Comparison of ENCODE assay signal across 31 cellular contexts in the genomic region with DNA sequence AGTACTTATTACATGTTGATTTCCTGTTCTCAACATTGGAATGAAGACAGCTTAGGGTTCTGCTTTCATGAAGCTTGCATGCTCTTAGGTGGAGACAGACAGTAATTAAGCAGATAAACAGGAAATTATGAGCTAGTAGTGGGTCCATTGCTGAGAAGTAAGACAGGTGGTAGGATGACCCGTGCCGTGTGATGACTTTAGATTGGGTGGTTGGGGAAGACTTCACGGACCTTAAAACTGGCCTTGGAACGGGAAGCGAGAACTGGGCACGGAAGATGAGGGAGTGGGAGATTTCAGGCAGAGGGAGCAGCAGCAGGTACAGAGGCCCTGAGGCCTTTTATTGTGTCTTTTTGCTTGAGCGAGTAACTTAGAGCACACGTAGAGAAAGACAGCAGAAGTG. TPM values are rescaled to one million over a fixed set of nuclear protein-coding genes. Genes with fewer than 3 reads are reported as not detected.
DNase-seq lines count a peak whose midpoint lies in the region; ATAC-seq, FAIRE-seq and TF ChIP-seq lines count a peak whose summit lies in the region.
"Had no signal": no experiment of that assay in that cellular context is flagged by ENCODE, and none has a peak within 500 bp of the region (broad histone marks: within the 10 kb centered on the region; RNA-seq: fewer than 3 reads in every experiment).

No MANE protein-coding gene starts in this region.

- no peak overlapping the region for H3K4me3 Mint-ChIP-seq in MCF 10A (ENCODE audit: unreplicated experiment)
- no peak overlapping the region for H3K4me3 Mint-ChIP-seq in type B pancreatic cell
- H3K4me3 Mint-ChIP-seq: activated T-cell treated with anti-CD3 and anti-CD28 coated beads, Interleukin-2, amount 50 U/mL, for 24 hours had no signal

- TF ChIP-seq CTCF in MCF 10A (IDR thresholded peaks at IDR 0.05; ENCODE audit: unreplicated experiment) = no peak
- no peak for TF ChIP-seq CTCF in mammary epithelial cell (conservative IDR thresholded peaks at IDR 0.05 in 1 of 2, IDR thresholded peaks at IDR 0.05 in 1 of 2; ENCODE audit: extremely low read depth in 1 of 2, insufficient read depth in 1 of 2, low read depth in 1 of 2, low read length in 2 of 2)
- no peak for TF ChIP-seq CTCF in fibroblast of lung (conservative IDR thresholded peaks at IDR 0.05 in 1 of 2, IDR thresholded peaks at IDR 0.05 in 1 of 2; ENCODE audit: low read depth in 1 of 2, low read length in 2 of 2)
- TF ChIP-seq CTCF in sigmoid colon (IDR thresholded peaks at IDR 0.05) = no peak
- no peak for TF ChIP-seq CTCF in type B pancreatic cell (conservative IDR thresholded peaks at IDR 0.05)
- no peak for TF ChIP-seq CTCF in pancreas (IDR thresholded peaks at IDR 0.05)

- H3K36me3 ChIP-seq in mammary epithelial cell (ENCODE audit: insufficient read depth, low read length) (peaks cover 4% of the 10 kb centered on the region), fibroblast of lung (ENCODE audit: control insufficient read depth, insufficient read depth, low read length) (peaks cover 12% of the 10 kb centered on the region), sigmoid colon (peaks cover 0 to 57% (median 21%) of the 10 kb centered on the region in 4 donors), pancreas (no peaks in the 10 kb centered on the region)

- no peak for FAIRE-seq in pancreas (lab: Jason Lieb, UNC)
- FAIRE-seq: endothelial cell of umbilical vein, GM12878 had no signal

- no peak for TF ChIP-seq POLR2A in sigmoid colon (IDR thresholded peaks at IDR 0.05)

- H3K36me3 Mint-ChIP-seq in MCF 10A (ENCODE audit: insufficient read depth, unreplicated experiment) = peaks cover 73% of the 10 kb centered on the region
- H3K36me3 Mint-ChIP-seq in type B pancreatic cell = peaks cover 33% of the 10 kb centered on the region

- dilution Hi-C loops in mammary epithelial cell (cut with HindIII; ENCODE audit: low sequenced_read_pairs) = loop anchor here (5.0 kb wide), 2 partner anchors 70 to 165 kb away; no protein-coding TSS in a partner anchor

- H2AFZ ChIP-seq in mammary epithelial cell (ENCODE audit: low read depth, low read length) (no peak overlapping the region), fibroblast of lung (ENCODE audit: low read length) (no peak overlapping the region)
- H2AFZ ChIP-seq: hepatocyte had no signal

- H3K4me1 ChIP-seq in mammary epithelial cell (ENCODE audit: insufficient read depth, low read length) = peaks cover 27% of the 10 kb centered on the region
- H3K4me1 ChIP-seq in fibroblast of lung (ENCODE audit: control insufficient read depth, extremely low read depth, insufficient read depth, low read length) = peaks cover 35% of the 10 kb centered on the region
- peaks cover 0 to 99% (median 90%) of the 10 kb centered on the region in 4 donors for H3K4me1 ChIP-seq in sigmoid colon
- no peaks in the 10 kb centered on the region for H3K4me1 ChIP-seq in pancreas

- H3K9me3 ChIP-seq in mammary epithelial cell (replicated peaks; ENCODE audit: insufficient read depth, low read length) (no peaks in the 10 kb centered on the region), fibroblast of lung (ENCODE audit: control insufficient read depth, insufficient read depth, low read depth, low read length) (no peaks in the 10 kb centered on the region), sigmoid colon (no peaks in the 10 kb centered on the region), pancreas (no peaks in the 10 kb centered on the region)
- H3K9me3 ChIP-seq: right lobe of liver, tibial nerve had no signal

- H3K9me3 Mint-ChIP-seq in MCF 10A (ENCODE audit: unreplicated experiment) (no peaks in the 10 kb centered on the region), type B pancreatic cell (no peaks in the 10 kb centered on the region)
- H3K9me3 Mint-ChIP-seq: activated T-cell treated with anti-CD3 and anti-CD28 coated beads, Interleukin-2, amount 50 U/mL, for 24 hours had no signal

- CTCF ChIA-PET in MCF 10A (lab: Yijun Ruan, JAX) = interaction anchor here (0.6 to 10.8 kb wide), 7 partner anchors 8 to 157 kb away, joined by 3 to 235 read pairs (median 3); no protein-coding TSS in a partner anchor
- CTCF ChIA-PET in mammary epithelial cell (lab: Charles Lee; ENCODE audit: low non-redundant PET) = no interaction called here

- BruUV-seq in MCF 10A (replicated peaks; lab: Mats Ljungman, UMichigan) = no TSS peak
- BruUV-seq in mammary epithelial cell (replicated peaks; lab: Mats Ljungman, UMichigan) = no TSS peak

- peaks cover 41% of the 10 kb centered on the region for H3K79me2 ChIP-seq in mammary epithelial cell (ENCODE audit: insufficient read depth, low read length)
- H3K79me2 ChIP-seq in fibroblast of lung (ENCODE audit: control insufficient read depth, insufficient read depth, low read length) = peaks cover 77% of the 10 kb centered on the region

- DNase-seq in MCF 10A (ENCODE audit: unreplicated experiment) (no peak), mammary epithelial cell (no peak), fibroblast of lung (ENCODE audit: low read depth in 2 of 2) (no peak), sigmoid colon (no peak), type B pancreatic cell (ENCODE audit: extremely low spot score, unreplicated experiment) (no peak), SW480 (ENCODE audit: low spot score) (no peak), pancreas (no peak), NCI-H1417 treated with DMSO at 0.1 percent for 48 hours (lab: John Stamatoyannopoulos, UW) (no peak)
- DNase-seq: 8988T; activated T-cell treated with anti-CD3 and anti-CD28 coated beads, Interleukin-2, amount 50 U/mL, for 24 hours; amniotic stem cell; DND-41; Kasumi-1; NCI-H1048; NCI-H2029; NCI-H226; NCI-H748 treated with DMSO at 0.1 percent for 48 hours; right lobe of liver; T1000 had no signal

- in situ Hi-C loops in mammary epithelial cell (cut with MboI; ENCODE audit: low sequenced_read_pairs in 2 of 2) = loop anchor here in 1 of 2 donors (5.0 kb wide), 2 partner anchors 90 to 155 kb away; no protein-coding TSS in a partner anchor

- POLR2A ChIA-PET in MCF 10A (lab: Yijun Ruan, JAX) = interaction anchor here (0.6 to 1.1 kb wide), 3 partner anchors 26 to 147 kb away, joined by 3 read pairs; no protein-coding TSS in a partner anchor

- intact Hi-C loops in MCF 10A (cut with micrococcal nuclease) (no loop called here), mammary epithelial cell (cut with micrococcal nuclease) (no loop called here), sigmoid colon (cut with DNase I) (loop anchor here (10.0 kb wide), 1 partner anchor 417 kb away; a partner anchor contains a TSS), pancreas (cut with DNase I) (loop anchor here (5.0 to 10.0 kb wide), 3 partner anchors 90 to 157 kb away; no protein-coding TSS in a partner anchor)

- H3K27me3 ChIP-seq in mammary epithelial cell (ENCODE audit: insufficient read depth, low read length) (no peaks in the 10 kb centered on the region), fibroblast of lung (ENCODE audit: control insufficient read depth, insufficient read depth, low read length) (no peaks in the 10 kb centered on the region), sigmoid colon (no peaks in the 10 kb centered on the region), pancreas (no peaks in the 10 kb centered on the region)
- H3K27me3 ChIP-seq: hepatocyte, right lobe of liver, tibial nerve had no signal

- no peak for ATAC-seq in pancreas
- ATAC-seq: activated CD4-positive, CD25-positive, alpha-beta regulatory T cell treated with anti-CD3 and anti-CD28 coated beads, Interleukin-2, amount 50 U/mL, for 24 hours; GM12878; right lobe of liver had no signal

- WGBS in mammary epithelial cell (ENCODE audit: low coverage, missing lambda C conversion rate) = 98% methylated on average over 8 of the region's 8 CpGs
- WGBS in sigmoid colon, 2 donors = 87 to 91% methylated on average over 8 of the region's 8 CpGs
- WGBS in pancreas, 2 donors = 80 to 82% methylated on average over 8 of the region's 8 CpGs

- no peaks in the 10 kb centered on the region for H3K27me3 Mint-ChIP-seq in MCF 10A (ENCODE audit: insufficient read depth, unreplicated experiment)
- H3K27me3 Mint-ChIP-seq in type B pancreatic cell = no peaks in the 10 kb centered on the region
- H3K27me3 Mint-ChIP-seq: activated T-cell treated with anti-CD3 and anti-CD28 coated beads, Interleukin-2, amount 50 U/mL, for 24 hours had no signal

- H3K4me2 ChIP-seq in mammary epithelial cell (ENCODE audit: insufficient read depth, low read depth, low read length) (no peak overlapping the region), fibroblast of lung (ENCODE audit: extremely low read depth, insufficient read depth, low read length) (no peak overlapping the region)
- H3K4me2 ChIP-seq: hepatocyte had no signal

- H3K27ac Mint-ChIP-seq in MCF 10A (ENCODE audit: low read depth, unreplicated experiment) (peak overlapping the region; percentile 32), type B pancreatic cell (peak overlapping the region; percentile 18)
- H3K27ac Mint-ChIP-seq: activated T-cell treated with anti-CD3 and anti-CD28 coated beads, Interleukin-2, amount 50 U/mL, for 24 hours had no signal

- H3K27ac ChIP-seq in mammary epithelial cell (ENCODE audit: insufficient read depth, low read depth, low read length) (no peak overlapping the region), fibroblast of lung (ENCODE audit: insufficient read depth, low read length) (peak overlapping the region; percentile 94), sigmoid colon (peak overlapping the region; percentile 82 to 95 (median 87)), pancreas (no peak overlapping the region)
- H3K27ac ChIP-seq: hepatocyte, right lobe of liver had no signal

- H3K4me3 ChIP-seq in mammary epithelial cell (replicated peaks in 1 of 3; ENCODE audit: insufficient read depth in 1 of 3, low read depth in 2 of 3, low read length in 3 of 3) (no peak overlapping the region), fibroblast of lung (replicated peaks in 1 of 4; ENCODE audit: control extremely low read depth in 1 of 4, insufficient read depth in 1 of 4, low read depth in 3 of 4, low read length in 4 of 4) (no peak overlapping the region), sigmoid colon (no peak overlapping the region), pancreas (no peak overlapping the region)
- H3K4me3 ChIP-seq: GM12878, hepatocyte, lung, right lobe of liver, tibial nerve had no signal

- H3K4me1 Mint-ChIP-seq in MCF 10A (ENCODE audit: insufficient read depth, unreplicated experiment) = peaks cover 6% of the 10 kb centered on the region
- H3K4me1 Mint-ChIP-seq in type B pancreatic cell (ENCODE audit: unreplicated experiment) = peaks cover 60% of the 10 kb centered on the region

- no peak overlapping the region for H3K9ac ChIP-seq in mammary epithelial cell (ENCODE audit: insufficient read depth, low read length)
- H3K9ac ChIP-seq in fibroblast of lung (ENCODE audit: insufficient read depth, low read length) = no peak overlapping the region

- H4K20me1 ChIP-seq in mammary epithelial cell (ENCODE audit: insufficient read depth, low read length) (no peaks in the 10 kb centered on the region), fibroblast of lung (ENCODE audit: control insufficient read depth, extremely low read depth, insufficient read depth, low read length) (no peaks in the 10 kb centered on the region)

- no peak for TF ChIP-seq EP300 in sigmoid colon (IDR thresholded peaks at IDR 0.05)

RNA-seq across cellular contexts. Expression of a gene that starts 27.2 kb away (rescaled TPM):
- total RNA-seq in MCF 10A (2022) (67.5 TPM in 2 replicates), mammary epithelial cell (10 to 100 TPM; 50.5 to 52.8 TPM), fibroblast of lung (47.8 and 65.4 TPM in 2 replicates), sigmoid colon (100 to 1,000 TPM in 2 of 4 donors, 10 to 100 TPM in 2; 69.6 to 127 (median 101) TPM), type B pancreatic cell (ENCODE audit: low replicate concordance) (66.6 and 91.8 TPM in 2 replicates), pancreas (10 to 100 TPM; 16.4 to 31.9 (median 22.2) TPM)
- polyA plus RNA-seq in mammary epithelial cell (19.4 TPM), fibroblast of lung (44.3 and 46.6 TPM in 2 replicates), sigmoid colon (10 to 100 TPM; 24.5 to 50.0 (median 31.8) TPM), pancreas (10 to 100 TPM; 15.3 to 16.8 TPM)
- polyA minus RNA-seq in mammary epithelial cell (90.2 TPM), fibroblast of lung (ENCODE audit: low replicate concordance) (142 and 174 TPM in 2 replicates)
- 61.9 and 70.2 TPM in 2 replicates for polyA plus RNA-seq in fibroblast of lung (2012)

RNA-seq across cellular contexts. Expression of a gene that starts 34.4 kb away (rescaled TPM):
- total RNA-seq in MCF 10A (2022) = not detected in 2 replicates
- total RNA-seq in mammary epithelial cell = not detected
- not detected for polyA plus RNA-seq in mammary epithelial cell
- not detected for polyA minus RNA-seq in mammary epithelial cell
- not detected in 2 replicates for total RNA-seq in fibroblast of lung
- polyA plus RNA-seq in fibroblast of lung = not detected in 2 replicates
- polyA plus RNA-seq in fibroblast of lung (2012) = 0.17 and 0.40 TPM in 2 replicates
- polyA minus RNA-seq in fibroblast of lung (ENCODE audit: low replicate concordance) = not detected in 2 replicates
- total RNA-seq in sigmoid colon = not detected
- polyA plus RNA-seq in sigmoid colon = under 1 TPM in 1 of 3 donors, not detected in 2; 0.20 TPM
- total RNA-seq in type B pancreatic cell (ENCODE audit: low replicate concordance) = not detected in 2 replicates
- total RNA-seq in pancreas = not detected
- polyA plus RNA-seq in pancreas = not detected
- total RNA-seq: cardiac septum, dermis microvascular lymphatic vessel endothelial cell, endothelial cell of umbilical vein, fibroblast of villous mesenchyme, GM12878, hepatocyte, lung, myocyte, omental fat pad, tibial nerve had no signal
- polyA plus RNA-seq: BJ, endothelial cell of umbilical vein, GM12878 had no signal

Comparison
In these comparisons a context has a peak if more than half of its experiments do, and no peak if none do; other contexts are left out.
1. H3K27ac ChIP-seq: peak in fibroblast of lung (single experiment) and sigmoid colon (4 of 4); none in mammary epithelial cell (single experiment) and pancreas (0 of 4).
2. intact Hi-C loops: an anchor here in sigmoid colon (10.0 kb wide) and pancreas (5.0 to 10.0 kb wide); none called in MCF 10A and mammary epithelial cell.